ENCODE assay signal across 1 cellular context in the genomic region with DNA sequence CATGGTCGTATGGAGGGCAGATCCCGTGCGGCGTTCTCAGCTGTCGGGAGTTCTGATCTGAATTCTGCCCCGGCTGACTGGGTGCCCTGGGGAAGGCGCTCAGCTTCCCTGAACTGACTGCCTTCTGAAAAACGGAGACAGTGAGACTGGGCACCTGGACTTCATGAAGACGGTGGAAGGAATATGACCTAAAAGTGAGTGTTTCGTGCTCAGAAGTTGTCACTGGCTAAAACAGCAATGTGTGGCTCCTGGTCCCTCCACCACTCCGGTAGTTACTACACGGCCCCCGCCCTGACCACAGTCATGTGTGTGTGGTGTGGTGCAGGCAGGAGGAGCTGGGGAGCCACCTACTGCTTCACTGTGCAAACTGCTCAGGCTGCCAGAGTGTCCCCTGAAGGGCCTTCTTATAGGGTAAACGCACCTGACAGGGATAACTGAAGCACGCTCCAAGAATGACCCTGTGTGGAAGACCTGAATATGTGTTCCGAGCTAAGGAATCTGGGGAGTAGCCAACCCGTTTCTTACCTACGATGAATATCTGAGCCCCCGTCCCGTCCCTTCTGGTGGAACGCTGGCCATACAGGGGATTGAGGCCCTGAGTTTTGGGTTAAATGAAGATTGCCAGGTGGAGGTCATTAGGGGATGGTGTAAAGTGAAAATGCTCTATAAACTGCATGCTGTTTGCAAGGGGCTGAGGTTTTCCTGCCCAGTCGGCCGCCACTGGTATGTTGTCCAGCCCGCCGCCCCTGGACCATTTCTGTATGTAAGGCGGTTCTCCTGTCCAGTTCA.
A peak's percentile ranks its signal among the peaks of the same experiment; 100 is the strongest.
TF ChIP-seq lines count a peak whose summit lies in the region.

No MANE protein-coding gene starts in this region.

TF ChIP-seq in HepG2, 621 proteins besides CTCF, POLR2A, EP300 and RAD21 (continued from another document and continues in another):
- TF ChIP-seq, protein P1, sequence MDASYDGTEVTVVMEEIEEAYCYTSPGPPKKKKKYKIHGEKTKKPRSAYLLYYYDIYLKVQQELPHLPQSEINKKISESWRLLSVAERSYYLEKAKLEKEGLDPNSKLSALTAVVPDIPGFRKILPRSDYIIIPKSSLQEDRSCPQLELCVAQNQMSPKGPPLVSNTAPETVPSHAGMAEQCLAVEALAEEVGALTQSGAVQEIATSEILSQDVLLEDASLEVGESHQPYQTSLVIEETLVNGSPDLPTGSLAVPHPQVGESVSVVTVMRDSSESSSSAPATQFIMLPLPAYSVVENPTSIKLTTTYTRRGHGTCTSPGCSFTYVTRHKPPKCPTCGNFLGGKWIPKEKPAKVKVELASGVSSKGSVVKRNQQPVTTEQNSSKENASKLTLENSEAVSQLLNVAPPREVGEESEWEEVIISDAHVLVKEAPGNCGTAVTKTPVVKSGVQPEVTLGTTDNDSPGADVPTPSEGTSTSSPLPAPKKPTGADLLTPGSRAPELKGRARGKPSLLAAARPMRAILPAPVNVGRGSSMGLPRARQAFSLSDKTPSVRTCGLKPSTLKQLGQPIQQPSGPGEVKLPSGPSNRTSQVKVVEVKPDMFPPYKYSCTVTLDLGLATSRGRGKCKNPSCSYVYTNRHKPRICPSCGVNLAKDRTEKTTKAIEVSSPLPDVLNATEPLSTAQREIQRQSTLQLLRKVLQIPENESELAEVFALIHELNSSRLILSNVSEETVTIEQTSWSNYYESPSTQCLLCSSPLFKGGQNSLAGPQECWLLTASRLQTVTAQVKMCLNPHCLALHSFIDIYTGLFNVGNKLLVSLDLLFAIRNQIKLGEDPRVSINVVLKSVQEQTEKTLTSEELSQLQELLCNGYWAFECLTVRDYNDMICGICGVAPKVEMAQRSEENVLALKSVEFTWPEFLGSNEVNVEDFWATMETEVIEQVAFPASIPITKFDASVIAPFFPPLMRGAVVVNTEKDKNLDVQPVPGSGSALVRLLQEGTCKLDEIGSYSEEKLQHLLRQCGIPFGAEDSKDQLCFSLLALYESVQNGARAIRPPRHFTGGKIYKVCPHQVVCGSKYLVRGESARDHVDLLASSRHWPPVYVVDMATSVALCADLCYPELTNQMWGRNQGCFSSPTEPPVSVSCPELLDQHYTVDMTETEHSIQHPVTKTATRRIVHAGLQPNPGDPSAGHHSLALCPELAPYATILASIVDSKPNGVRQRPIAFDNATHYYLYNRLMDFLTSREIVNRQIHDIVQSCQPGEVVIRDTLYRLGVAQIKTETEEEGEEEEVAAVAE (CRISPR knock-in tag; IDR thresholded peaks at IDR 0.05; ENCODE audit: borderline replicate concordance), result 0 out of 2 replicates have a peak, but pooled peaks have one; percentile 40
- TF ChIP-seq, protein P2, sequence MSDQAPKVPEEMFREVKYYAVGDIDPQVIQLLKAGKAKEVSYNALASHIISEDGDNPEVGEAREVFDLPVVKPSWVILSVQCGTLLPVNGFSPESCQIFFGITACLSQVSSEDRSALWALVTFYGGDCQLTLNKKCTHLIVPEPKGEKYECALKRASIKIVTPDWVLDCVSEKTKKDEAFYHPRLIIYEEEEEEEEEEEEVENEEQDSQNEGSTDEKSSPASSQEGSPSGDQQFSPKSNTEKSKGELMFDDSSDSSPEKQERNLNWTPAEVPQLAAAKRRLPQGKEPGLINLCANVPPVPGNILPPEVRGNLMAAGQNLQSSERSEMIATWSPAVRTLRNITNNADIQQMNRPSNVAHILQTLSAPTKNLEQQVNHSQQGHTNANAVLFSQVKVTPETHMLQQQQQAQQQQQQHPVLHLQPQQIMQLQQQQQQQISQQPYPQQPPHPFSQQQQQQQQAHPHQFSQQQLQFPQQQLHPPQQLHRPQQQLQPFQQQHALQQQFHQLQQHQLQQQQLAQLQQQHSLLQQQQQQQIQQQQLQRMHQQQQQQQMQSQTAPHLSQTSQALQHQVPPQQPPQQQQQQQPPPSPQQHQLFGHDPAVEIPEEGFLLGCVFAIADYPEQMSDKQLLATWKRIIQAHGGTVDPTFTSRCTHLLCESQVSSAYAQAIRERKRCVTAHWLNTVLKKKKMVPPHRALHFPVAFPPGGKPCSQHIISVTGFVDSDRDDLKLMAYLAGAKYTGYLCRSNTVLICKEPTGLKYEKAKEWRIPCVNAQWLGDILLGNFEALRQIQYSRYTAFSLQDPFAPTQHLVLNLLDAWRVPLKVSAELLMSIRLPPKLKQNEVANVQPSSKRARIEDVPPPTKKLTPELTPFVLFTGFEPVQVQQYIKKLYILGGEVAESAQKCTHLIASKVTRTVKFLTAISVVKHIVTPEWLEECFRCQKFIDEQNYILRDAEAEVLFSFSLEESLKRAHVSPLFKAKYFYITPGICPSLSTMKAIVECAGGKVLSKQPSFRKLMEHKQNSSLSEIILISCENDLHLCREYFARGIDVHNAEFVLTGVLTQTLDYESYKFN (CRISPR knock-in tag; conservative IDR thresholded peaks at IDR 0.05), result peak; percentile 36; the same call in 1 of the 2 replicates
- TF ChIP-seq PAX8 (CRISPR knock-in tag; IDR thresholded peaks at IDR 0.05; ENCODE audit: borderline replicate concordance) (no peak), PITX1 (CRISPR knock-in tag; IDR thresholded peaks at IDR 0.05) (no peak), RBM22 (optimal IDR thresholded peaks at IDR 0.05; ENCODE audit: low read length) (no peak), ZNF383 (CRISPR knock-in tag; IDR thresholded peaks at IDR 0.05; ENCODE audit: borderline replicate concordance) (no peak), NFKB2 (CRISPR knock-in tag; IDR thresholded peaks at IDR 0.05; ENCODE audit: borderline replicate concordance) (peak; percentile 22; the same call in 1 of the 2 replicates), ZNF160 (CRISPR knock-in tag; IDR thresholded peaks at IDR 0.05) (no peak), ZNF350 (CRISPR knock-in tag; IDR thresholded peaks at IDR 0.05; ENCODE audit: borderline replicate concordance, low read depth) (peak; percentile 47; the same call in 1 of the 2 replicates), CHCHD3 (CRISPR knock-in tag; IDR thresholded peaks at IDR 0.05) (no peak), PAWR (CRISPR knock-in tag; IDR thresholded peaks at IDR 0.05; ENCODE audit: borderline replicate concordance) (no peak), HNF4G (IDR thresholded peaks at IDR 0.05; ENCODE audit: borderline replicate concordance, low read depth, low read length) (no peak), HNF4G (CRISPR knock-in tag; IDR thresholded peaks at IDR 0.05; ENCODE audit: borderline replicate concordance, low read depth) (peak; percentile 47; the same call in 1 of the 2 replicates), ZNF614 (CRISPR knock-in tag; IDR thresholded peaks at IDR 0.05; ENCODE audit: borderline replicate concordance) (no peak), IKZF4 (CRISPR knock-in tag; IDR thresholded peaks at IDR 0.05; ENCODE audit: borderline replicate concordance, low read depth, not compliant biosample characterization) (peak; percentile 62), ZNF333 (CRISPR knock-in tag; IDR thresholded peaks at IDR 0.05; ENCODE audit: borderline replicate concordance) (no peak), ATF1 (CRISPR knock-in tag; IDR thresholded peaks at IDR 0.05) (no peak), SMARCE1 (IDR thresholded peaks at IDR 0.05; ENCODE audit: borderline replicate concordance) (no peak), ELF3 (CRISPR knock-in tag; IDR thresholded peaks at IDR 0.05) (peak; percentile 28; the same call in 1 of the 2 replicates), TEAD3 (CRISPR knock-in tag; optimal IDR thresholded peaks at IDR 0.05; ENCODE audit: borderline replicate concordance) (peak; percentile 7), FOSL2 (CRISPR knock-in tag; IDR thresholded peaks at IDR 0.05) (0 out of 2 replicates have a peak, but pooled peaks have one; percentile 12), ZNF674 (CRISPR knock-in tag; IDR thresholded peaks at IDR 0.05; ENCODE audit: low read depth) (no peak), ZFYVE20 (CRISPR knock-in tag; IDR thresholded peaks at IDR 0.05; ENCODE audit: borderline replicate concordance, low read depth) (no peak), ZFX (CRISPR knock-in tag; IDR thresholded peaks at IDR 0.05; ENCODE audit: low read depth) (peak; percentile 43; the same call in 1 of the 2 replicates), ZNF205 (CRISPR knock-in tag; IDR thresholded peaks at IDR 0.05) (peak; percentile 32; the same call in 1 of the 2 replicates), KDM2A (CRISPR knock-in tag; IDR thresholded peaks at IDR 0.05; ENCODE audit: borderline replicate concordance, low read depth) (peak; percentile 42; the same call in 1 of the 2 replicates), HOXA3 (CRISPR knock-in tag; IDR thresholded peaks at IDR 0.05) (peak; percentile 46), ZNF782 (CRISPR knock-in tag; IDR thresholded peaks at IDR 0.05; ENCODE audit: borderline replicate concordance) (peak; percentile 43; the same call in 1 of the 2 replicates), ZNF768 (CRISPR knock-in tag; IDR thresholded peaks at IDR 0.05) (no peak), ZFP62 (CRISPR knock-in tag; IDR thresholded peaks at IDR 0.05) (no peak), ZNF274 (CRISPR knock-in tag; IDR thresholded peaks at IDR 0.05) (no peak), ZNF547 (CRISPR knock-in tag; IDR thresholded peaks at IDR 0.05) (0 out of 2 replicates have a peak, but pooled peaks have one; percentile 15), ELF4 (CRISPR knock-in tag; IDR thresholded peaks at IDR 0.05; ENCODE audit: borderline replicate concordance) (no peak), MIXL1 (CRISPR knock-in tag; IDR thresholded peaks at IDR 0.05) (0 out of 2 replicates have a peak, but pooled peaks have one; percentile 35)
- TF ChIP-seq, protein P3, sequence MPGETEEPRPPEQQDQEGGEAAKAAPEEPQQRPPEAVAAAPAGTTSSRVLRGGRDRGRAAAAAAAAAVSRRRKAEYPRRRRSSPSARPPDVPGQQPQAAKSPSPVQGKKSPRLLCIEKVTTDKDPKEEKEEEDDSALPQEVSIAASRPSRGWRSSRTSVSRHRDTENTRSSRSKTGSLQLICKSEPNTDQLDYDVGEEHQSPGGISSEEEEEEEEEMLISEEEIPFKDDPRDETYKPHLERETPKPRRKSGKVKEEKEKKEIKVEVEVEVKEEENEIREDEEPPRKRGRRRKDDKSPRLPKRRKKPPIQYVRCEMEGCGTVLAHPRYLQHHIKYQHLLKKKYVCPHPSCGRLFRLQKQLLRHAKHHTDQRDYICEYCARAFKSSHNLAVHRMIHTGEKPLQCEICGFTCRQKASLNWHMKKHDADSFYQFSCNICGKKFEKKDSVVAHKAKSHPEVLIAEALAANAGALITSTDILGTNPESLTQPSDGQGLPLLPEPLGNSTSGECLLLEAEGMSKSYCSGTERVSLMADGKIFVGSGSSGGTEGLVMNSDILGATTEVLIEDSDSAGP (CRISPR knock-in tag; IDR thresholded peaks at IDR 0.05; ENCODE audit: borderline replicate concordance), result peak; percentile 40; the same call in 1 of the 2 replicates
- TF ChIP-seq, protein P4, sequence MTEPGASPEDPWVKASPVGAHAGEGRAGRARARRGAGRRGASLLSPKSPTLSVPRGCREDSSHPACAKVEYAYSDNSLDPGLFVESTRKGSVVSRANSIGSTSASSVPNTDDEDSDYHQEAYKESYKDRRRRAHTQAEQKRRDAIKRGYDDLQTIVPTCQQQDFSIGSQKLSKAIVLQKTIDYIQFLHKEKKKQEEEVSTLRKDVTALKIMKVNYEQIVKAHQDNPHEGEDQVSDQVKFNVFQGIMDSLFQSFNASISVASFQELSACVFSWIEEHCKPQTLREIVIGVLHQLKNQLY (CRISPR knock-in tag; IDR thresholded peaks at IDR 0.05), result 0 out of 2 replicates have a peak, but pooled peaks have one; percentile 16
- TF ChIP-seq, protein P5, sequence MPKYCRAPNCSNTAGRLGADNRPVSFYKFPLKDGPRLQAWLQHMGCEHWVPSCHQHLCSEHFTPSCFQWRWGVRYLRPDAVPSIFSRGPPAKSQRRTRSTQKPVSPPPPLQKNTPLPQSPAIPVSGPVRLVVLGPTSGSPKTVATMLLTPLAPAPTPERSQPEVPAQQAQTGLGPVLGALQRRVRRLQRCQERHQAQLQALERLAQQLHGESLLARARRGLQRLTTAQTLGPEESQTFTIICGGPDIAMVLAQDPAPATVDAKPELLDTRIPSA (CRISPR knock-in tag; IDR thresholded peaks at IDR 0.05; ENCODE audit: borderline replicate concordance), result no peak
- TF ChIP-seq, protein P6, sequence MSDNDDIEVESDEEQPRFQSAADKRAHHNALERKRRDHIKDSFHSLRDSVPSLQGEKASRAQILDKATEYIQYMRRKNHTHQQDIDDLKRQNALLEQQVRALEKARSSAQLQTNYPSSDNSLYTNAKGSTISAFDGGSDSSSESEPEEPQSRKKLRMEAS (IDR thresholded peaks at IDR 0.05), result peak; percentile 69; the same call in 1 of the 2 replicates
- TF ChIP-seq, protein P7, sequence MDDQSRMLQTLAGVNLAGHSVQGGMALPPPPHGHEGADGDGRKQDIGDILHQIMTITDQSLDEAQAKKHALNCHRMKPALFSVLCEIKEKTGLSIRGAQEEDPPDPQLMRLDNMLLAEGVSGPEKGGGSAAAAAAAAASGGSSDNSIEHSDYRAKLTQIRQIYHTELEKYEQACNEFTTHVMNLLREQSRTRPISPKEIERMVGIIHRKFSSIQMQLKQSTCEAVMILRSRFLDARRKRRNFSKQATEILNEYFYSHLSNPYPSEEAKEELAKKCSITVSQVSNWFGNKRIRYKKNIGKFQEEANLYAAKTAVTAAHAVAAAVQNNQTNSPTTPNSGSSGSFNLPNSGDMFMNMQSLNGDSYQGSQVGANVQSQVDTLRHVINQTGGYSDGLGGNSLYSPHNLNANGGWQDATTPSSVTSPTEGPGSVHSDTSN (CRISPR knock-in tag; IDR thresholded peaks at IDR 0.05; ENCODE audit: borderline replicate concordance), result no peak
- TF ChIP-seq, protein P8, sequence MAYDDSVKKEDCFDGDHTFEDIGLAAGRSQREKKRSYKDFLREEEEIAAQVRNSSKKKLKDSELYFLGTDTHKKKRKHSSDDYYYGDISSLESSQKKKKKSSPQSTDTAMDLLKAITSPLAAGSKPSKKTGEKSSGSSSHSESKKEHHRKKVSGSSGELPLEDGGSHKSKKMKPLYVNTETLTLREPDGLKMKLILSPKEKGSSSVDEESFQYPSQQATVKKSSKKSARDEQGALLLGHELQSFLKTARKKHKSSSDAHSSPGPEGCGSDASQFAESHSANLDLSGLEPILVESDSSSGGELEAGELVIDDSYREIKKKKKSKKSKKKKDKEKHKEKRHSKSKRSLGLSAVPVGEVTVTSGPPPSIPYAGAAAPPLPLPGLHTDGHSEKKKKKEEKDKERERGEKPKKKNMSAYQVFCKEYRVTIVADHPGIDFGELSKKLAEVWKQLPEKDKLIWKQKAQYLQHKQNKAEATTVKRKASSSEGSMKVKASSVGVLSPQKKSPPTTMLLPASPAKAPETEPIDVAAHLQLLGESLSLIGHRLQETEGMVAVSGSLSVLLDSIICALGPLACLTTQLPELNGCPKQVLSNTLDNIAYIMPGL (CRISPR knock-in tag; IDR thresholded peaks at IDR 0.05; ENCODE audit: borderline replicate concordance in 1 of 2, low read depth in 1 of 2), result peak; percentile 52 to 84; a peak in 3 of 4 replicates
